ENCODE assay signal across 1 cellular context in the genomic region with DNA sequence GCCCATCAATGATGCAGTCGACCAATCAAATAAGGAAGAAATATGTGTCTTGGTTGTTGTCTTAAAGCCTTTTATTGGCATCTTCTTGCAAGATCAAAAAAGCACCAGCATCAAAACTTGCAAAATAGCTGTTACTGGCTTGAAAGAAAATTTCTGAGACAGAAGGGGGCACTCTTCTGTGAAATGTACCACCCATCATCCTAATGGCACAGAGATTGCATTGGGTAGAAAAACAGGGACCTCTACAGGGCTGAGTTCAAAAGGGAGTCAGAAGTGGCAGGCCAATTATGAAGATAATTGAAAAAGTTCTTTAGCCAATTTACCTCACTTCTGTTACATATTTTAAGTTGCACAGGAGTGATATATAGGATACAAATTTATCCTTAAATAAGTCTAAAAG.
TF ChIP-seq lines count a peak whose summit lies in the region.

No MANE protein-coding gene starts in this region.

TF ChIP-seq in WTC11, 78 proteins besides CTCF, POLR2A, EP300 and RAD21 (continued from another document):
- TF ChIP-seq PRDM15 (CRISPR knock-in tag; IDR thresholded peaks at IDR 0.05) (no peak), TP53 (CRISPR knock-in tag; IDR thresholded peaks at IDR 0.05) (no peak), ARID4B (CRISPR knock-in tag; IDR thresholded peaks at IDR 0.05; ENCODE audit: borderline replicate concordance) (no peak), SMAD3 (CRISPR knock-in tag; IDR thresholded peaks at IDR 0.05; ENCODE audit: borderline replicate concordance) (no peak), SP1 (CRISPR knock-in tag; conservative IDR thresholded peaks at IDR 0.05) (no peak)
TF ChIP-seq in WTC11: peak in this region for 0.
